Comparison of ENCODE assay signal across 11 cellular contexts in the genomic region with DNA sequence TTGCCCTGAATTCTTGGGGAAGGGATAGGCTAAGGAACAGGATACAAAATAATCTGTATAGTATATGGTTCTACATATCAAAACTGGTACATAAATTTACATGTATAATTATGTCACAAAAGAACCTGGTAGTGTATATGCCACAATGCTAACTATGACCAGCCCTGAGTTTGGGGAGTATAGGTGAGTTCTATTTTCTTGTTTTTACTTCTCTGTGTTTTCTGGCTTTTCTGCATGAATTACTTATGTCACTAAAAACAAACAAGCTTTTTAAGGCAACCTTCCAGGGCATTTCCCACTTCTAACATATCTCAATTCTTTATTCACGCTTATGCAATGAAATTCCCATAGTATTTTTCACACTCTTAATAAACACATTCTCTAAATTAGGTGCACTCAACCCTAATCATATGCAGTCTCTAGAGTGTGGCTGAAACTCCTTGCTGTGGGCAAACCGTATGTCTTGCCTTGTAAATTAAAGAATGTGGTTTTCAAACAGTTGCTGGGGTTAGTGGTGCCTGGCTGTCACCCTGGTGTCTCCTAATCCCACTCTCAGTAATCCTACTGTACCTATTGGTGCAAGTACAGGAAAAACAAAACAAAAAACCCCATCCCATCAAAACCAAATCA. TPM values are rescaled to one million over a fixed set of nuclear protein-coding genes. Genes with fewer than 3 reads are reported as not detected.
DNase-seq lines count a peak whose midpoint lies in the region; ATAC-seq, FAIRE-seq and TF ChIP-seq lines count a peak whose summit lies in the region.
"Had no signal": no experiment of that assay in that cellular context is flagged by ENCODE, and none has a peak within 500 bp of the region (broad histone marks: within the 10 kb centered on the region; RNA-seq: fewer than 3 reads in every experiment).

No MANE protein-coding gene starts in this region.

- peak; percentile 73 for FAIRE-seq in GM18507 (lab: Jason Lieb, UNC)
- FAIRE-seq: H54 had no signal

- 0 out of 2 replicates have a peak overlapping the region, but pooled peaks have one; percentile 14 for H3K27ac ChIP-seq in VCaP

- TF ChIP-seq CTCF in VCaP (conservative IDR thresholded peaks at IDR 0.05), result no peak

- ATAC-seq in GM19463 (IDR thresholded peaks at IDR 0.05; ENCODE audit: unreplicated experiment) (peak; percentile 90), HG03045 (IDR thresholded peaks at IDR 0.05; ENCODE audit: unreplicated experiment) (peak; percentile 86)

- DNase-seq in GM18507 (ENCODE audit: extremely low spot score, insufficient read length, low read depth) (no peak), HuH-7.5 (ENCODE audit: low spot score) (no peak), HT-29 (ENCODE audit: low spot score) (no peak), NCI-H2227 treated with DMSO at 0.1 percent for 48 hours (lab: John Stamatoyannopoulos, UW) (no peak), NCI-H2227 (lab: John Stamatoyannopoulos, UW; ENCODE audit: unreplicated experiment) (no peak)
- DNase-seq: hypothalamus, NCI-H1694 treated with DMSO at 0.1 percent for 48 hours had no signal

RNA-seq across cellular contexts. Expression of a gene that starts 14.0 kb away (rescaled TPM):
- total RNA-seq in HT-29 (2014; rRNA removed; shearing (Covaris generic)), result 298 and 318 TPM in 2 replicates
